In the genomic region with DNA sequence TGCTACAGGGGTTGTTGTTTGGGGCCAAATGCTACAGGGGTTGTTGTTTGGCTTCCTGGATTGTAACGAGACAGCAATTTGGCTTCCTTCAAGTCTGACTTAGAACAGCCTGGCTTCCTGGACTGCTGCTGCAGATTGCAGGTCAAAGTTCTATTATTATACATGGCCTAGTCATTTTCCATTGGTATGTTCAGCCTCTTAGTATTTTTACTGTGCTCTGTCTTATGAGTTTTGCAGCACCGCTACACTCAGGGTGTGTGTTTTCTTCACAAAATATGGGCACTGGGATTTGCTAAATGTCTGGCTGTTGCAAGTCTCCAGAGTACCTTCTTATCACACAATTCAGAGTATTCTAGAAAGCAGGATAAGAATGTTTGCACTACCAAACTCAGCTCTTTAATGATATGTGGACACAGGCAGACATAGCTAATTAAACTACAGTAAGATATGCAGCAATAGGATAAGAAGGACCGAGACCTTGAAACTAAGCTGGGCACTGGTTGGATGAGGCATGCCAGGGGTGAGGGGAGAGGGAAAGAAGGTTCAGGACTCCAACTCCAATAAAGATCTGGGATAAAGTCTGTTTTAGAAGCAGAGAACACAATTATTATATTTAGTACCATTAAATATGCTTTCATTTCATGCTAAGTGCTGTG, we compare ENCODE assay signal across 20 cellular contexts.
DNase-seq lines count a peak whose midpoint lies in the region; ATAC-seq and TF ChIP-seq lines count a peak whose summit lies in the region.
"Had no signal": no experiment of that assay in that cellular context is flagged by ENCODE, and none has a peak within 500 bp of the region (broad histone marks: within the 10 kb centered on the region; RNA-seq: fewer than 3 reads in every experiment).

No MANE protein-coding gene starts in this region.

- H3K4me1 Mint-ChIP-seq in nephron, result peaks cover 26% of the 10 kb centered on the region
- H3K4me1 Mint-ChIP-seq: activated B cell treated with CpG ODN at 0.5 μM for 24 hours; GM23338; stimulated activated naive CD8-positive, alpha-beta T cell treated with anti-CD3 and anti-CD28 coated beads, Interleukin-15, amount 100 ng/mL, for 72 hours had no signal

- H3K27ac ChIP-seq in heart left ventricle, result peak overlapping the region; percentile 24 to 87 (median 74)
- peak overlapping the region; percentile 67 to 83 (median 72) for H3K27ac ChIP-seq in transverse colon
- H3K27ac ChIP-seq: BLaER1 treated with 17β-estradiol and CSF1 and Interleukin-3, amounts not matched to agents 10 nM and 100 nM had no signal

- no peak for TF ChIP-seq EP300 in transverse colon (IDR thresholded peaks at IDR 0.05; ENCODE audit: low read depth)

- TF ChIP-seq CTCF in cardiac fibroblast (IDR thresholded peaks at IDR 0.05; ENCODE audit: low read depth, low read length) (no peak), heart left ventricle (IDR thresholded peaks at IDR 0.05) (no peak), nephron (IDR thresholded peaks at IDR 0.05; ENCODE audit: unreplicated experiment in 3 of 3) (no peak), transverse colon (IDR thresholded peaks at IDR 0.05) (no peak)

- no peak overlapping the region for H3K4me3 ChIP-seq in cardiac fibroblast (replicated peaks in 1 of 2; ENCODE audit: low read depth in 2 of 2, low read length in 2 of 2)
- H3K4me3 ChIP-seq in heart left ventricle, result no peak overlapping the region
- H3K4me3 ChIP-seq in transverse colon, result no peak overlapping the region
- H3K4me3 ChIP-seq: BLaER1 treated with 17β-estradiol and CSF1 and Interleukin-3, amounts not matched to agents 10 nM and 100 nM; GM23338 had no signal

- H3K27me3 ChIP-seq in heart left ventricle (no peaks in the 10 kb centered on the region), transverse colon (no peaks in the 10 kb centered on the region)
- H3K27me3 ChIP-seq: BLaER1 treated with 17β-estradiol and CSF1 and Interleukin-3, amounts not matched to agents 10 nM and 100 nM had no signal

- H3K27ac Mint-ChIP-seq in nephron, result peak overlapping the region; percentile 74 to 93 (median 93)
- H3K27ac Mint-ChIP-seq: activated B cell treated with CpG ODN at 0.5 μM for 24 hours; GM23338; nephron progenitor cell; stimulated activated naive CD8-positive, alpha-beta T cell treated with anti-CD3 and anti-CD28 coated beads, Interleukin-15, amount 100 ng/mL, for 72 hours had no signal

- intact Hi-C loops in heart left ventricle (cut with DNase I) (loop anchor here in 3 of 10 donors (5.0 to 10.0 kb wide), 3 partner anchors 203 to 313 kb away; partner anchors contain the start of gene PDZRN3 (in 2 of the 3)), transverse colon (cut with DNase I; ENCODE audit: low total_unique reads) (no loop called here)

- H3K4me3 Mint-ChIP-seq in nephron, result no peak overlapping the region
- H3K4me3 Mint-ChIP-seq: activated B cell treated with CpG ODN at 0.5 μM for 24 hours; GM23338; nephron progenitor cell; stimulated activated naive CD8-positive, alpha-beta T cell treated with anti-CD3 and anti-CD28 coated beads, Interleukin-15, amount 100 ng/mL, for 72 hours had no signal

- H3K9me3 ChIP-seq in heart left ventricle (no peaks in the 10 kb centered on the region), transverse colon (no peaks in the 10 kb centered on the region)

- peak; percentile 83 to 89 (median 86) for ATAC-seq in heart left ventricle
- ATAC-seq in HG03571 (IDR thresholded peaks at IDR 0.05; ENCODE audit: unreplicated experiment), result no peak
- ATAC-seq in GM21515 (IDR thresholded peaks at IDR 0.05; ENCODE audit: unreplicated experiment), result no peak
- no peak for ATAC-seq in HG03025 (IDR thresholded peaks at IDR 0.05; ENCODE audit: low FRiP score, unreplicated experiment)
- ATAC-seq: GM23338; stimulated activated naive CD8-positive, alpha-beta T cell treated with anti-CD3 and anti-CD28 coated beads, Interleukin-15, amount 100 ng/mL, for 72 hours had no signal

- no peaks in the 10 kb centered on the region for H3K36me3 Mint-ChIP-seq in nephron (ENCODE audit: low read depth)

- WGBS in heart left ventricle, 4 donors, result 12 to 20% (median 15%) methylated on average over 3 of the region's 3 CpGs
- WGBS in transverse colon (ENCODE audit: low coverage in 1 of 2), 2 donors, result 33 to 43% methylated on average over 3 of the region's 3 CpGs

- H3K27me3 Mint-ChIP-seq in nephron (ENCODE audit: low read depth), result no peaks in the 10 kb centered on the region
- H3K27me3 Mint-ChIP-seq: activated B cell treated with CpG ODN at 0.5 μM for 24 hours; stimulated activated naive CD8-positive, alpha-beta T cell treated with anti-CD3 and anti-CD28 coated beads, Interleukin-15, amount 100 ng/mL, for 72 hours had no signal

- in situ Hi-C loops in transverse colon (cut with MboI; ENCODE audit: low pct_ligation_motif_present in 1 of 4, low pct_unique_long_range_greater_than_20kb in 1 of 4, low sequenced_read_pairs in 3 of 4), result loop anchor here in 2 of 4 donors (25.0 kb wide), 1 partner anchor 315 kb away; no protein-coding TSS in a partner anchor

- TF ChIP-seq POLR2A in heart left ventricle (IDR thresholded peaks at IDR 0.05) (no peak), transverse colon (IDR thresholded peaks at IDR 0.05) (peak; percentile 83)

- peaks cover 22% of the 10 kb centered on the region for H3K9me3 Mint-ChIP-seq in nephron
- H3K9me3 Mint-ChIP-seq: activated B cell treated with CpG ODN at 0.5 μM for 24 hours had no signal

- peaks cover 0 to 28% (median 16%) of the 10 kb centered on the region in 12 donors for H3K4me1 ChIP-seq in heart left ventricle
- H3K4me1 ChIP-seq in transverse colon, result peaks cover 15 to 26% (median 18%) of the 10 kb centered on the region in 4 donors
- H3K4me1 ChIP-seq: BLaER1 treated with 17β-estradiol and CSF1 and Interleukin-3, amounts not matched to agents 10 nM and 100 nM had no signal

- H3K36me3 ChIP-seq in heart left ventricle (no peaks in the 10 kb centered on the region), transverse colon (no peaks in the 10 kb centered on the region)
- H3K36me3 ChIP-seq: BLaER1 treated with 17β-estradiol and CSF1 and Interleukin-3, amounts not matched to agents 10 nM and 100 nM had no signal

- DNase-seq in cardiac fibroblast (ENCODE audit: low read depth in 2 of 2) (peak; percentile 58 to 70), heart left ventricle (peak in 1 of 5 donors; percentile 31), transverse colon (peak; percentile 22)
- DNase-seq: activated B cell treated with CpG ODN at 0.5 μM for 24 hours; activated naive CD4-positive, alpha-beta T cell; central memory CD4-positive, alpha-beta T cell; DND-41; head of caudate nucleus; MM.1S; NCI-H2029 treated with DMSO at 0.1 percent for 48 hours; NCI-H526 treated with DMSO at 0.1 percent for 48 hours; nephron progenitor cell; stimulated activated naive CD8-positive, alpha-beta T cell treated with anti-CD3 and anti-CD28 coated beads, Interleukin-15, amount 100 ng/mL, for 72 hours; SW 1271 had no signal

Comparison
In these comparisons a context has a peak if more than half of its experiments do, and no peak if none do; other contexts are left out.
1. ATAC-seq: peak in heart left ventricle (4 of 4); none in HG03571 (single experiment), GM21515 (single experiment) and HG03025 (single experiment).